ENCODE assay signal across 1 cellular context in genomic region chr3:141360888-141361598, GRCh38.
TF ChIP-seq lines count a peak whose summit lies in the region.

No MANE protein-coding gene starts in this region.

TF ChIP-seq in GM12878, 131 proteins besides CTCF, POLR2A, EP300 and RAD21 (continued from another document):
- 0 out of 2 replicates have a peak, but pooled peaks have one; percentile 41 for TF ChIP-seq ZNF592 (IDR thresholded peaks at IDR 0.05)
- TF ChIP-seq CREB1 (IDR thresholded peaks at IDR 0.05; ENCODE audit: low read depth): no peak
- TF ChIP-seq POU2F2 (IDR thresholded peaks at IDR 0.05; ENCODE audit: borderline replicate concordance, low read depth, low read length): 0 out of 3 replicates have a peak, but pooled peaks have one; percentile 3
- TF ChIP-seq CBX5 (IDR thresholded peaks at IDR 0.05; ENCODE audit: low read depth): 0 out of 2 replicates have a peak, but pooled peaks have one; percentile 39
- TF ChIP-seq TCF7 (IDR thresholded peaks at IDR 0.05; ENCODE audit: borderline replicate concordance): peak; percentile 45; the same call in 1 of the 2 replicates
- 0 out of 2 replicates have a peak, but pooled peaks have one; percentile 47 for TF ChIP-seq ZNF207 (IDR thresholded peaks at IDR 0.05; ENCODE audit: borderline replicate concordance)
- peak; percentile 40; the same call in 1 of the 2 replicates for TF ChIP-seq NBN (IDR thresholded peaks at IDR 0.05)
- TF ChIP-seq MLLT1 (IDR thresholded peaks at IDR 0.05): 0 out of 2 replicates have a peak, but pooled peaks have one; percentile 35
- TF ChIP-seq SUPT20H (IDR thresholded peaks at IDR 0.05; ENCODE audit: borderline replicate concordance, control insufficient read depth, low read depth, low read length): no peak
- TF ChIP-seq ZNF217 (IDR thresholded peaks at IDR 0.05): peak; percentile 92; the same call in 1 of the 2 replicates
- no peak for TF ChIP-seq MAX (IDR thresholded peaks at IDR 0.05; ENCODE audit: low read depth, low read length)
- TF ChIP-seq HDAC2 (IDR thresholded peaks at IDR 0.05): 0 out of 2 replicates have a peak, but pooled peaks have one; percentile 45
- peak; percentile 25; the same call in 1 of the 2 replicates for TF ChIP-seq MEF2A (IDR thresholded peaks at IDR 0.05; ENCODE audit: insufficient read depth, low read depth, low read length)
- TF ChIP-seq FOXM1 (IDR thresholded peaks at IDR 0.05; ENCODE audit: low read depth, low read length): 0 out of 2 replicates have a peak, but pooled peaks have one; percentile 31
- TF ChIP-seq ZNF687 (IDR thresholded peaks at IDR 0.05): 0 out of 2 replicates have a peak, but pooled peaks have one; percentile 2
- TF ChIP-seq CBFB (IDR thresholded peaks at IDR 0.05; ENCODE audit: low read depth): no peak
- peak; percentile 97 for TF ChIP-seq SMARCA5 (IDR thresholded peaks at IDR 0.05)
- 0 out of 2 replicates have a peak, but pooled peaks have one; percentile 44 for TF ChIP-seq IKZF1 (conservative IDR thresholded peaks at IDR 0.05)
- TF ChIP-seq KDM1A (IDR thresholded peaks at IDR 0.05; ENCODE audit: borderline replicate concordance): peak; percentile 71; the same call in 1 of the 2 replicates
- TF ChIP-seq DPF2 (IDR thresholded peaks at IDR 0.05): 0 out of 2 replicates have a peak, but pooled peaks have one; percentile 23
- TF ChIP-seq ZZZ3 (IDR thresholded peaks at IDR 0.05; ENCODE audit: control insufficient read depth, insufficient read length, low read depth): no peak
- TF ChIP-seq NFIC (IDR thresholded peaks at IDR 0.05; ENCODE audit: low read depth, low read length): peak; percentile 57
- 0 out of 2 replicates have a peak, but pooled peaks have one; percentile 50 for TF ChIP-seq RELB (IDR thresholded peaks at IDR 0.05; ENCODE audit: low read depth)
- peak; percentile 36 for TF ChIP-seq RUNX3 (IDR thresholded peaks at IDR 0.05; ENCODE audit: low read length)
- TF ChIP-seq STAT3 (IDR thresholded peaks at IDR 0.05; ENCODE audit: low read depth, low read length): 0 out of 2 replicates have a peak, but pooled peaks have one; percentile 25
- TF ChIP-seq MTA3 (IDR thresholded peaks at IDR 0.05; ENCODE audit: borderline replicate concordance, low read length): peak; percentile 82; the same call in 1 of the 2 replicates
- TF ChIP-seq NR2F1 (conservative IDR thresholded peaks at IDR 0.05): no peak
- TF ChIP-seq JUNB (IDR thresholded peaks at IDR 0.05): peak; percentile 26; the same call in 1 of the 2 replicates
- 0 out of 2 replicates have a peak, but pooled peaks have one; percentile 10 for TF ChIP-seq LARP7 (IDR thresholded peaks at IDR 0.05)
- peak in 1 of 2 experiments; percentile 44; a peak in 2 of 4 replicates for TF ChIP-seq IKZF2 (IDR thresholded peaks at IDR 0.05)
- no peak for TF ChIP-seq ZNF384 (IDR thresholded peaks at IDR 0.05; ENCODE audit: borderline replicate concordance, low read depth, low read length)
- TF ChIP-seq CHD2 (IDR thresholded peaks at IDR 0.05; ENCODE audit: borderline replicate concordance, low read depth, low read length): no peak
- TF ChIP-seq SKIL (IDR thresholded peaks at IDR 0.05; ENCODE audit: low read depth, poor library complexity, severe bottlenecking): peak; percentile 16
- peak; percentile 61; the same call in 1 of the 2 replicates for TF ChIP-seq STAT1 (conservative IDR thresholded peaks at IDR 0.05)
- TF ChIP-seq PML (IDR thresholded peaks at IDR 0.05; ENCODE audit: low read length): peak; percentile 41; the same call in 1 of the 2 replicates
- peak; percentile 63; the same call in 1 of the 2 replicates for TF ChIP-seq WRNIP1 (IDR thresholded peaks at IDR 0.05; ENCODE audit: borderline replicate concordance, low read depth, low read length)
- TF ChIP-seq BRCA1 (IDR thresholded peaks at IDR 0.05; ENCODE audit: low read depth, low read length): no peak
- TF ChIP-seq SMC3 (IDR thresholded peaks at IDR 0.05; ENCODE audit: borderline replicate concordance, low read length): peak; percentile 95
- TF ChIP-seq ETV6 (conservative IDR thresholded peaks at IDR 0.05 in 1 of 2, IDR thresholded peaks at IDR 0.05 in 1 of 2; ENCODE audit: borderline replicate concordance in 1 of 2, low read depth in 1 of 2): 0 out of 4 replicates have a peak, but pooled peaks of 1 of the 2 experiments have one; percentile 32
- no peak for TF ChIP-seq SUZ12 (IDR thresholded peaks at IDR 0.05; ENCODE audit: unreplicated experiment)
- TF ChIP-seq YY1 (IDR thresholded peaks at IDR 0.05; ENCODE audit: low read depth, low read length): peak; percentile 61
